In the genomic region with DNA sequence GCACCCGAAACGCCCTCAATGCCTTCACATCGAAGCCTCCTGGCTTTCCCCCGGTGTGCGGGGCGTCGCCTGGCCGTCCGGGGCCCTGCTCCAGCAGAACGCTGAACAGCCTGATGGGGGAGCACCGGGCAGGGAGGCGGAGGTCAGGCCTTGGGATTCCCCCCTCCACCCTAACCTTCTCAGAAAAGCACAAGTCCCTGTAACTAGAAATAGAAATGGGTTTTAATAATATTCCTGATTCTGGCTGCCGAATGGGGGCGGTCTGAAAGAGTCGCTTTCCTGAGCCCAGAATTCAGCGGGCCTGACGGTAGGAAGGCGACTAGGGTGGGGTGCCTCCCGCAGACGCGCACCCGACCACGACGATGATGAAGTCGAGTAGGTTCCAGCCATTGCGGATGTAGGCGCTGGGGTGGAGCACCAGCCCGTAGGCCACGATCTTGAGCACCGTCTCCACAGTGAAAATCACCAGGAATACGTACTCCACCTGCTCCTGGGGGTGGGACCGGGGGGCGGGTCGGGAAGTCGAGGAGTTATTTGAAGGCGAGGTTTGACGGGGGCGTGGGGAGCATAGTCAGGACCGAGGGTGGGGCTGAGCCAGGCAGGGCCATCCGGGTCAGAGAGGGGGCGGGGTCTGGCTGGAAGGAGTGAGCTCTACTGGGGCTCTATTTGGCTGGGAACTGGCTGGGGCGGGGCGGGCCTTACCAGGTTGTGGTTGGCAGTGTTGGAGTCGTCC, we compare ENCODE assay signal across 1 cellular context.
TF ChIP-seq lines count a peak whose summit lies in the region.

No MANE protein-coding gene starts in this region.

TF ChIP-seq in HCT116, 20 proteins besides CTCF, POLR2A, EP300 and RAD21:
- TF ChIP-seq, protein P1, sequence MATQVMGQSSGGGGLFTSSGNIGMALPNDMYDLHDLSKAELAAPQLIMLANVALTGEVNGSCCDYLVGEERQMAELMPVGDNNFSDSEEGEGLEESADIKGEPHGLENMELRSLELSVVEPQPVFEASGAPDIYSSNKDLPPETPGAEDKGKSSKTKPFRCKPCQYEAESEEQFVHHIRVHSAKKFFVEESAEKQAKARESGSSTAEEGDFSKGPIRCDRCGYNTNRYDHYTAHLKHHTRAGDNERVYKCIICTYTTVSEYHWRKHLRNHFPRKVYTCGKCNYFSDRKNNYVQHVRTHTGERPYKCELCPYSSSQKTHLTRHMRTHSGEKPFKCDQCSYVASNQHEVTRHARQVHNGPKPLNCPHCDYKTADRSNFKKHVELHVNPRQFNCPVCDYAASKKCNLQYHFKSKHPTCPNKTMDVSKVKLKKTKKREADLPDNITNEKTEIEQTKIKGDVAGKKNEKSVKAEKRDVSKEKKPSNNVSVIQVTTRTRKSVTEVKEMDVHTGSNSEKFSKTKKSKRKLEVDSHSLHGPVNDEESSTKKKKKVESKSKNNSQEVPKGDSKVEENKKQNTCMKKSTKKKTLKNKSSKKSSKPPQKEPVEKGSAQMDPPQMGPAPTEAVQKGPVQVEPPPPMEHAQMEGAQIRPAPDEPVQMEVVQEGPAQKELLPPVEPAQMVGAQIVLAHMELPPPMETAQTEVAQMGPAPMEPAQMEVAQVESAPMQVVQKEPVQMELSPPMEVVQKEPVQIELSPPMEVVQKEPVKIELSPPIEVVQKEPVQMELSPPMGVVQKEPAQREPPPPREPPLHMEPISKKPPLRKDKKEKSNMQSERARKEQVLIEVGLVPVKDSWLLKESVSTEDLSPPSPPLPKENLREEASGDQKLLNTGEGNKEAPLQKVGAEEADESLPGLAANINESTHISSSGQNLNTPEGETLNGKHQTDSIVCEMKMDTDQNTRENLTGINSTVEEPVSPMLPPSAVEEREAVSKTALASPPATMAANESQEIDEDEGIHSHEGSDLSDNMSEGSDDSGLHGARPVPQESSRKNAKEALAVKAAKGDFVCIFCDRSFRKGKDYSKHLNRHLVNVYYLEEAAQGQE (IDR thresholded peaks at IDR 0.05; ENCODE audit: low read depth), result no peak
- no peak for TF ChIP-seq EGR1 (IDR thresholded peaks at IDR 0.05; ENCODE audit: low read depth)
- no peak for TF ChIP-seq EZH2phosphoT487 (IDR thresholded peaks at IDR 0.05; ENCODE audit: borderline replicate concordance)
